ENCODE assay signal across 26 cellular contexts in the genomic region with DNA sequence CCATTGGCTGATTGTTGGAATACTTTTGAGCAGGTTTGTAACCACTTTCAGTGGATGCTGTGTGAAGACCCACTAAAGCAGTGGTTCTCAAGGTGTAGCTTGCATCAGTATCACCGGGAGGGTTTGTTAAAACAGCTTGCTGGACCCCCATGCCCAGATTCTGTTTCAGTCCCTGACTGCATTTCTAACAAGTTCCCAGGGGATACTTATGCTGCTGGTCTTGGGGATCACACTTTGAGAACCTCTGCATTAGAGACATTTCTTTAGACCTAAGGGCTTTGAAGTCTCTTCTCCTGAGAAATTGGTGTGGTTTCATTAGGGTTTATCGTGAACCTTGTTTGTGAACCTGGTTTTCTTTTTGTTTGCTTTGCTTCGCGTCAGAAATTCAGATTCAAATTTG. TPM values are rescaled to one million over a fixed set of nuclear protein-coding genes. Genes with fewer than 3 reads are reported as not detected.
DNase-seq lines count a peak whose midpoint lies in the region; ATAC-seq and TF ChIP-seq lines count a peak whose summit lies in the region.
"Had no signal": no experiment of that assay in that cellular context is flagged by ENCODE, and none has a peak within 500 bp of the region (broad histone marks: within the 10 kb centered on the region; RNA-seq: fewer than 3 reads in every experiment).

No MANE protein-coding gene starts in this region.

- H3K4me3 Mint-ChIP-seq in activated naive CD4-positive, alpha-beta T cell treated with anti-CD3 and anti-CD28 coated beads, Interleukin-2, amount 50 U/mL, for 24 hours, result peak overlapping the region; percentile 51
- H3K4me3 Mint-ChIP-seq in T-helper 17 cell, result peak overlapping the region; percentile 31
- no peak overlapping the region for H3K4me3 Mint-ChIP-seq in central memory CD8-positive, alpha-beta T cell
- H3K4me3 Mint-ChIP-seq: CD14-positive monocyte, mesothelial cell of epicardium, nephron had no signal

- no peaks in the 10 kb centered on the region for H3K9me3 Mint-ChIP-seq in activated naive CD4-positive, alpha-beta T cell treated with anti-CD3 and anti-CD28 coated beads, Interleukin-2, amount 50 U/mL, for 24 hours
- H3K9me3 Mint-ChIP-seq in central memory CD8-positive, alpha-beta T cell, result no peaks in the 10 kb centered on the region

- no peak for TF ChIP-seq CTCF in thyroid gland (IDR thresholded peaks at IDR 0.05)

- peaks cover 63% of the 10 kb centered on the region for H3K4me1 Mint-ChIP-seq in activated naive CD4-positive, alpha-beta T cell treated with anti-CD3 and anti-CD28 coated beads, Interleukin-2, amount 50 U/mL, for 24 hours
- peaks cover 47% of the 10 kb centered on the region for H3K4me1 Mint-ChIP-seq in T-helper 17 cell
- peaks cover 37% of the 10 kb centered on the region for H3K4me1 Mint-ChIP-seq in central memory CD8-positive, alpha-beta T cell
- H3K4me1 Mint-ChIP-seq: nephron had no signal

- H3K9me3 ChIP-seq in T-helper 17 cell (ENCODE audit: control insufficient read depth, low read length, poor library complexity, severe bottlenecking), result peaks cover 4% of the 10 kb centered on the region
- H3K9me3 ChIP-seq in thyroid gland, result no peaks in the 10 kb centered on the region
- H3K9me3 ChIP-seq: colonic mucosa, right lobe of liver, SJCRH30 had no signal

- H3K27me3 ChIP-seq in thyroid gland, result no peaks in the 10 kb centered on the region
- H3K27me3 ChIP-seq: breast epithelium, colonic mucosa, right lobe of liver, SJCRH30, stomach, transverse colon had no signal

- H3K4me3 ChIP-seq in thyroid gland (replicated peaks in 1 of 3), result no peak overlapping the region
- H3K4me3 ChIP-seq: breast epithelium, colonic mucosa, right lobe of liver, SJCRH30, stomach, transverse colon had no signal

- WGBS in thyroid gland, 2 donors, result 87 to 94% methylated on average over 3 to 4 of the region's 4 CpGs

- no peak for DNase-seq in activated naive CD4-positive, alpha-beta T cell treated with anti-CD3 and anti-CD28 coated beads, Interleukin-2, amount 50 U/mL, for 16 hours
- DNase-seq in T-helper 17 cell (no peak), thyroid gland (no peak), NCI-H1105 treated with DMSO at 0.1 percent for 48 hours (lab: John Stamatoyannopoulos, UW) (no peak), NCI-H2171 treated with DMSO at 0.1 percent for 48 hours (lab: John Stamatoyannopoulos, UW) (no peak)
- DNase-seq in central memory CD8-positive, alpha-beta T cell (ENCODE audit: low spot score in 2 of 2), result no peak
- no peak for DNase-seq in stimulated activated CD8-positive, alpha-beta memory T cell treated with anti-CD3 and anti-CD28 coated beads, Interleukin-4, amount 100 ng/mL, for 48 hours
- DNase-seq: amygdala; colonic mucosa; DMS 273 treated with DMSO at 0.1 percent for 48 hours; hippocampal formation; left ventricle myocardium superior; NCI-H187; NCI-H526; right lobe of liver; SJCRH30; stimulated activated CD4-positive, alpha-beta T cell treated with anti-CD3 and anti-CD28 coated beads, Interleukin-4, amount 100 ng/mL, for 4 hours; stomach; transverse colon had no signal

- intact Hi-C loops in thyroid gland (cut with DNase I), result no loop called here

- ATAC-seq in T-helper 17 cell, result no peak
- no peak for ATAC-seq in central memory CD8-positive, alpha-beta T cell (replicated peaks; ENCODE audit: extremely low read depth, poor library complexity, severe bottlenecking)
- ATAC-seq: HepG2, left ventricle myocardium superior had no signal

- H3K27ac ChIP-seq in thyroid gland, result peak overlapping the region in 2 of 3 donors; percentile 67 to 72
- H3K27ac ChIP-seq: colonic mucosa, HL-60, right lobe of liver, SJCRH30, stomach, transverse colon had no signal

- no peak for TF ChIP-seq POLR2A in thyroid gland (IDR thresholded peaks at IDR 0.05)

- H3K36me3 ChIP-seq in thyroid gland, result no peaks in the 10 kb centered on the region
- H3K36me3 ChIP-seq: breast epithelium, colonic mucosa, right lobe of liver, SJCRH30, stomach, transverse colon had no signal

- peak overlapping the region; percentile 86 for H3K27ac Mint-ChIP-seq in activated naive CD4-positive, alpha-beta T cell treated with anti-CD3 and anti-CD28 coated beads, Interleukin-2, amount 50 U/mL, for 24 hours
- H3K27ac Mint-ChIP-seq in T-helper 17 cell, result no peak overlapping the region
- peak overlapping the region; percentile 90 for H3K27ac Mint-ChIP-seq in central memory CD8-positive, alpha-beta T cell (ENCODE audit: low read depth)
- H3K27ac Mint-ChIP-seq: nephron had no signal

- peaks cover 15 to 20% of the 10 kb centered on the region in 2 donors for H3K4me1 ChIP-seq in thyroid gland
- H3K4me1 ChIP-seq: colonic mucosa, right lobe of liver, SJCRH30 had no signal

- H3K36me3 Mint-ChIP-seq in activated naive CD4-positive, alpha-beta T cell treated with anti-CD3 and anti-CD28 coated beads, Interleukin-2, amount 50 U/mL, for 24 hours, result peaks cover 9% of the 10 kb centered on the region
- peaks cover 2% of the 10 kb centered on the region for H3K36me3 Mint-ChIP-seq in T-helper 17 cell (ENCODE audit: low read depth)
- peaks cover 28% of the 10 kb centered on the region for H3K36me3 Mint-ChIP-seq in central memory CD8-positive, alpha-beta T cell (ENCODE audit: insufficient read depth)

- H3K27me3 Mint-ChIP-seq in activated naive CD4-positive, alpha-beta T cell treated with anti-CD3 and anti-CD28 coated beads, Interleukin-2, amount 50 U/mL, for 24 hours, result no peaks in the 10 kb centered on the region
- H3K27me3 Mint-ChIP-seq in T-helper 17 cell, result no peaks in the 10 kb centered on the region
- H3K27me3 Mint-ChIP-seq in central memory CD8-positive, alpha-beta T cell, result no peaks in the 10 kb centered on the region

RNA-seq across cellular contexts. Expression of a gene that starts 47.7 kb away (rescaled TPM):
- 100 to 1,000 TPM; 328 to 342 TPM for total RNA-seq in T-helper 17 cell
- total RNA-seq in thyroid gland, result 10 to 100 TPM; 34.0 to 68.7 (median 49.8) TPM

Comparison
In these comparisons a context has a peak if more than half of its experiments do, and no peak if none do; other contexts are left out.
1. RNA of a gene that starts 47.7 kb away (total RNA-seq): 328 to 342 TPM in T-helper 17 cell; 34.0 to 68.7 TPM in thyroid gland; every median in the first group is over 4 times any median in the second.